Comparison of ENCODE assay signal across 1 cellular context in the genomic region with DNA sequence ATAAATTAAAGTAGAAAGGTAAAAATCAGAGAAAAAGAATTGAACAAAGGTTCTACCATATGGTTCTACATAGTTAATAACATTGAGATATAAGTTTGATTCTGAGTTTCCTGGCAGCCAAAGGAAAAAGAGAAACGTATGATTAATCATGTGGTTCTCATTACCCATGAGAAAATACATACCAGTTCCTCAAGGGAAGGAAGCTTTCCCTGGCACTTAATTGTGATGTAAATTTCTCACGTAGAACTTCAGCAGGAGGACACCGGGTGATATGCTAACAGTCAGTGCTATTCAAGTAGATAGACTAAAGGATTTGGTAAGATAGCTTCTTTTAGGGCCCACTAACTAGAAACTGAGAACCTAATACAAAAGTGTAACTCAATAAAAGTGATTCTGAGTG.
TF ChIP-seq lines count a peak whose summit lies in the region.

No MANE protein-coding gene starts in this region.

TF ChIP-seq in HepG2, 621 proteins besides CTCF, POLR2A, EP300 and RAD21 (continued from another document):
- TF ChIP-seq, protein P1, sequence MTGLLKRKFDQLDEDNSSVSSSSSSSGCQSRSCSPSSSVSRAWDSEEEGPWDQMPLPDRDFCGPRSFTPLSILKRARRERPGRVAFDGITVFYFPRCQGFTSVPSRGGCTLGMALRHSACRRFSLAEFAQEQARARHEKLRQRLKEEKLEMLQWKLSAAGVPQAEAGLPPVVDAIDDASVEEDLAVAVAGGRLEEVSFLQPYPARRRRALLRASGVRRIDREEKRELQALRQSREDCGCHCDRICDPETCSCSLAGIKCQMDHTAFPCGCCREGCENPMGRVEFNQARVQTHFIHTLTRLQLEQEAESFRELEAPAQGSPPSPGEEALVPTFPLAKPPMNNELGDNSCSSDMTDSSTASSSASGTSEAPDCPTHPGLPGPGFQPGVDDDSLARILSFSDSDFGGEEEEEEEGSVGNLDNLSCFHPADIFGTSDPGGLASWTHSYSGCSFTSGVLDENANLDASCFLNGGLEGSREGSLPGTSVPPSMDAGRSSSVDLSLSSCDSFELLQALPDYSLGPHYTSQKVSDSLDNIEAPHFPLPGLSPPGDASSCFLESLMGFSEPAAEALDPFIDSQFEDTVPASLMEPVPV (CRISPR knock-in tag; IDR thresholded peaks at IDR 0.05): no peak
- TF ChIP-seq, protein P2, sequence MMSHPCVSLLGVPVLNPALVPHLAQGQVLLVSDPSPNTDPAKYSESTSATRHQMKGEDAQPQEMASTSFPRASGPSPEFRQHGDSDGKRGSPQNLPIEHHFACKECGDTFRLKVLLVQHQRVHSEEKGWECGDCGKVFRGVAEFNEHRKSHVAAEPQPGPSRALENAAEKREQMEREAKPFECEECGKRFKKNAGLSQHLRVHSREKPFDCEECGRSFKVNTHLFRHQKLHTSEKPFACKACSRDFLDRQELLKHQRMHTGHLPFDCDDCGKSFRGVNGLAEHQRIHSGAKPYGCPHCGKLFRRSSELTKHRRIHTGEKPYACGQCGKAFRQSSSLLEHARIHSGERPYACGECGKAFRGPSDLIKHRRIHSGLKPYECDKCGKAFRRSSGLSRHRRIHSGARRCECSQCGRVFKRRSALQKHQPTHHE (CRISPR knock-in tag; IDR thresholded peaks at IDR 0.05; ENCODE audit: borderline replicate concordance): no peak
- TF ChIP-seq ZNF773 (CRISPR knock-in tag; IDR thresholded peaks at IDR 0.05; ENCODE audit: borderline replicate concordance): no peak
- no peak for TF ChIP-seq U2AF2 (IDR thresholded peaks at IDR 0.05; ENCODE audit: low read depth, low read length)
- no peak for TF ChIP-seq NCOA1 (CRISPR knock-in tag; IDR thresholded peaks at IDR 0.05)
- no peak for TF ChIP-seq CENPX (CRISPR knock-in tag; IDR thresholded peaks at IDR 0.05)
- no peak for TF ChIP-seq ZNF672 (CRISPR knock-in tag; IDR thresholded peaks at IDR 0.05)
- TF ChIP-seq, protein P3, sequence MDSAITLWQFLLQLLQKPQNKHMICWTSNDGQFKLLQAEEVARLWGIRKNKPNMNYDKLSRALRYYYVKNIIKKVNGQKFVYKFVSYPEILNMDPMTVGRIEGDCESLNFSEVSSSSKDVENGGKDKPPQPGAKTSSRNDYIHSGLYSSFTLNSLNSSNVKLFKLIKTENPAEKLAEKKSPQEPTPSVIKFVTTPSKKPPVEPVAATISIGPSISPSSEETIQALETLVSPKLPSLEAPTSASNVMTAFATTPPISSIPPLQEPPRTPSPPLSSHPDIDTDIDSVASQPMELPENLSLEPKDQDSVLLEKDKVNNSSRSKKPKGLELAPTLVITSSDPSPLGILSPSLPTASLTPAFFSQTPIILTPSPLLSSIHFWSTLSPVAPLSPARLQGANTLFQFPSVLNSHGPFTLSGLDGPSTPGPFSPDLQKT (CRISPR knock-in tag; IDR thresholded peaks at IDR 0.05; ENCODE audit: borderline replicate concordance): no peak
- TF ChIP-seq ZFP62 (CRISPR knock-in tag; IDR thresholded peaks at IDR 0.05): no peak
- TF ChIP-seq, protein P4, sequence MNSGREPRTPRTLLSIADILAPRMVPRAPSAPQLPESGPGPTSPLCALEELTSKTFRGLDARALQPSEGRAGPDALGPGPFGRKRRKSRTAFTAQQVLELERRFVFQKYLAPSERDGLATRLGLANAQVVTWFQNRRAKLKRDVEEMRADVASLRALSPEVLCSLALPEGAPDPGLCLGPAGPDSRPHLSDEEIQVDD (CRISPR knock-in tag; IDR thresholded peaks at IDR 0.05; ENCODE audit: borderline replicate concordance): no peak
- no peak for TF ChIP-seq NFATC3 (CRISPR knock-in tag; IDR thresholded peaks at IDR 0.05)
- no peak for TF ChIP-seq ZZZ3 (CRISPR knock-in tag; IDR thresholded peaks at IDR 0.05; ENCODE audit: borderline replicate concordance)
